In the genomic region with DNA sequence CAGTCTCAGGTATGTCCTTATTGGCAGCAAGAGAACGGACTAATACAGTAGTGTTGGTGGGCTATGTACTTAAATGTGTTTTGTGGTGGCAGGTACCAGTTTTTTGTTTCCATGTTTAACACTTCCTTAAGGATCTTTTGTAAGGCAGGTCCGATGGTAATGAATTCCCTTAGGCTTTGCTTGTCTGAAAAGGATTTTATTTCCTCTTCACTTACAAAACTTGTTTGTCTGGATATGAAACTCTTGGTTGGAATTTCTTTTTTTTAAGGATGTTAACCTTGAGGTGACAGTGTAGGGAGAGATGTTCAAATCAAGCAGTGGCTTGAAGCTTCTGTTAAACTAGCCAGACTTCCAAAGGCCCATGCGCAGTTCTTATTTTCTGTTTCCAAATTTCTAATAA, we compare ENCODE assay signal across 24 cellular contexts.
"Had no signal": no experiment of that assay in that cellular context is flagged by ENCODE, and none has a peak within 500 bp of the region (broad histone marks: within the 10 kb centered on the region; RNA-seq: fewer than 3 reads in every experiment).

No MANE protein-coding gene starts in this region.

- H3K4me1 ChIP-seq: colonic mucosa, esophagus muscularis mucosa, foreskin keratinocyte, gastrocnemius medialis, heart right ventricle, left lung, lower lobe of right lung had no signal

- H3K27ac ChIP-seq: colonic mucosa, esophagus muscularis mucosa, foreskin keratinocyte, gastrocnemius medialis, heart right ventricle, left lung, lower lobe of right lung had no signal

- H3K4me3 Mint-ChIP-seq: dendritic cell treated with granulocyte-macrophage colony-stimulating factor and Interleukin-4, amounts not matched to agents 40 ng/mL and 50 ng/mL, for 4 days; effector memory CD8-positive, alpha-beta T cell; endodermal cell; mesothelial cell of epicardium; naive B cell had no signal

- H3K27ac Mint-ChIP-seq: dendritic cell treated with granulocyte-macrophage colony-stimulating factor and Interleukin-4, amounts not matched to agents 40 ng/mL and 50 ng/mL, for 4 days; effector memory CD8-positive, alpha-beta T cell; endodermal cell; mesothelial cell of epicardium; naive B cell had no signal

- H3K27me3 Mint-ChIP-seq: dendritic cell treated with granulocyte-macrophage colony-stimulating factor and Interleukin-4, amounts not matched to agents 40 ng/mL and 50 ng/mL, for 4 days; effector memory CD8-positive, alpha-beta T cell; naive B cell had no signal

- H3K27me3 ChIP-seq: colonic mucosa, esophagus muscularis mucosa, foreskin keratinocyte, gastrocnemius medialis, heart right ventricle, left lung had no signal

- FAIRE-seq: endometrium, islet of Langerhans, keratinocyte had no signal

- DNase-seq: colonic mucosa; cortex of kidney; effector CD8-positive, alpha-beta T cell; effector memory CD8-positive, alpha-beta T cell; endodermal cell; gastrocnemius medialis; glutamatergic neuron; head of caudate nucleus; heart right ventricle; hippocampal formation; left cardiac atrium; left lung; left ventricle myocardium superior; lower lobe of right lung; mesenchymal stem cell; mucosa of descending colon; naive B cell had no signal

- H3K4me1 Mint-ChIP-seq: mesothelial cell of epicardium had no signal

- H3K36me3 ChIP-seq: colonic mucosa, gastrocnemius medialis had no signal

- H3K9me3 Mint-ChIP-seq: effector memory CD8-positive, alpha-beta T cell had no signal

- H3K9me3 ChIP-seq: colonic mucosa, gastrocnemius medialis, lower lobe of right lung, mucosa of descending colon had no signal

- H3K4me3 ChIP-seq: colonic mucosa, esophagus muscularis mucosa, gastrocnemius medialis, heart right ventricle, left lung, lower lobe of right lung, mucosa of descending colon had no signal
